Comparison of ENCODE assay signal across 1 cellular context in the genomic region with DNA sequence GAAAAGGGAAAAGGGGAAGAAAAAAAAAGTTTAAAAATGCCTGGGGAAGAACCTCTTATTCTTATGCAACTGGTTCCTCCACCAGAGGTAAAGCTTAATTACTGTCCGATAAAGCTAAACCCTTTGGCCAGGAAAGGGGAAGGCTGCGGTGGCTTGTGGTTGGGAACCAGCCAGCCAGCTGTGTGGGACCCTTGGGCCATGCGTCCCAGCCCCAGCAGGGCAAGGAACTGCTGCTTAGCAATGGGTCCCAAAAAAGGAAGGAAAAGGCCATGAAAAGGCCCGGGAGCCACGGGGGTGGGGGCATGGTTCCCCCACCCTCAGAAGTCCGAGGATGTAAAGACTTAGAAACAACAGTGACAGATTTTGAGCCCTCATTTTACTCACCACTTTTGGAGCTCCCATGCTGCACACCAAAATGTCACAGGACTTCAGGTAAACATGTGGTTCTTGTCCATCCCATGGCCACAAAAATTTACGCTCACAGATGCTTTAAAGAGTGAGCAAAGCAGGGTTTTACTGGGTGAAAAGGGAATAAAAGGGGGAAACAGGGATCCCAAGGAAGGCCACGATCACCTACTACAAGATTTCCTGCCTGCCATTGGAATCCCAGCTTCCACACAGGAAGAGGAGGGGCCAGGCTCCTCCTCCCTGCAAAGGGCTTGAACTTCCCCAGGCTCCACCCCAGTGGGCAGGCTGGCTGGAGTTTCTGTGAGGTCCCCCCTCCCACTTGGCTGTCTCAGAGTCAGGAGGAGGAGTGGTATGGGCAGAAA.
TF ChIP-seq lines count a peak whose summit lies in the region.

No MANE protein-coding gene starts in this region.

TF ChIP-seq in HepG2, 621 proteins besides CTCF, POLR2A, EP300 and RAD21 (continued from another document):
- TF ChIP-seq, protein P1, sequence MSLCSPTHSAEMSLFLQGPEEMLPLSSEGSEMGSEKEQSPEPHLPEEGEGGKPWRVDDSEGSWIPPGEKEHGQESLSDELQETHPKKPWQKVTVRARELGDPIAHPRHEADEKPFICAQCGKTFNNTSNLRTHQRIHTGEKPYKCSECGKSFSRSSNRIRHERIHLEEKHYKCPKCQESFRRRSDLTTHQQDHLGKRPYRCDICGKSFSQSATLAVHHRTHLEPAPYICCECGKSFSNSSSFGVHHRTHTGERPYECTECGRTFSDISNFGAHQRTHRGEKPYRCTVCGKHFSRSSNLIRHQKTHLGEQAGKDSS (CRISPR knock-in tag; IDR thresholded peaks at IDR 0.05; ENCODE audit: borderline replicate concordance, low read depth) = no peak
- TF ChIP-seq HNRNPUL1 (IDR thresholded peaks at IDR 0.05; ENCODE audit: low read depth, low read length) (no peak), KLF12 (CRISPR knock-in tag; IDR thresholded peaks at IDR 0.05; ENCODE audit: borderline replicate concordance) (peak; percentile 23; the same call in 1 of the 2 replicates), ZNF83 (CRISPR knock-in tag; IDR thresholded peaks at IDR 0.05; ENCODE audit: borderline replicate concordance) (no peak), CENPX (CRISPR knock-in tag; IDR thresholded peaks at IDR 0.05) (no peak), ZNF850 (CRISPR knock-in tag; conservative IDR thresholded peaks at IDR 0.05) (no peak)
- TF ChIP-seq, protein P2, sequence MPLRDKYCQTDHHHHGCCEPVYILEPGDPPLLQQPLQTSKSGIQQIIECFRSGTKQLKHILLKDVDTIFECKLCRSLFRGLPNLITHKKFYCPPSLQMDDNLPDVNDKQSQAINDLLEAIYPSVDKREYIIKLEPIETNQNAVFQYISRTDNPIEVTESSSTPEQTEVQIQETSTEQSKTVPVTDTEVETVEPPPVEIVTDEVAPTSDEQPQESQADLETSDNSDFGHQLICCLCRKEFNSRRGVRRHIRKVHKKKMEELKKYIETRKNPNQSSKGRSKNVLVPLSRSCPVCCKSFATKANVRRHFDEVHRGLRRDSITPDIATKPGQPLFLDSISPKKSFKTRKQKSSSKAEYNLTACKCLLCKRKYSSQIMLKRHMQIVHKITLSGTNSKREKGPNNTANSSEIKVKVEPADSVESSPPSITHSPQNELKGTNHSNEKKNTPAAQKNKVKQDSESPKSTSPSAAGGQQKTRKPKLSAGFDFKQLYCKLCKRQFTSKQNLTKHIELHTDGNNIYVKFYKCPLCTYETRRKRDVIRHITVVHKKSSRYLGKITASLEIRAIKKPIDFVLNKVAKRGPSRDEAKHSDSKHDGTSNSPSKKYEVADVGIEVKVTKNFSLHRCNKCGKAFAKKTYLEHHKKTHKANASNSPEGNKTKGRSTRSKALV (CRISPR knock-in tag; IDR thresholded peaks at IDR 0.05) = no peak
- TF ChIP-seq, protein P3, sequence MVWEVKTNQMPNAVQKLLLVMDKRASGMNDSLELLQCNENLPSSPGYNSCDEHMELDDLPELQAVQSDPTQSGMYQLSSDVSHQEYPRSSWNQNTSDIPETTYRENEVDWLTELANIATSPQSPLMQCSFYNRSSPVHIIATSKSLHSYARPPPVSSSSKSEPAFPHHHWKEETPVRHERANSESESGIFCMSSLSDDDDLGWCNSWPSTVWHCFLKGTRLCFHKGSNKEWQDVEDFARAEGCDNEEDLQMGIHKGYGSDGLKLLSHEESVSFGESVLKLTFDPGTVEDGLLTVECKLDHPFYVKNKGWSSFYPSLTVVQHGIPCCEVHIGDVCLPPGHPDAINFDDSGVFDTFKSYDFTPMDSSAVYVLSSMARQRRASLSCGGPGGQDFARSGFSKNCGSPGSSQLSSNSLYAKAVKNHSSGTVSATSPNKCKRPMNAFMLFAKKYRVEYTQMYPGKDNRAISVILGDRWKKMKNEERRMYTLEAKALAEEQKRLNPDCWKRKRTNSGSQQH (CRISPR knock-in tag; IDR thresholded peaks at IDR 0.05; ENCODE audit: low read depth) = 0 out of 2 replicates have a peak, but pooled peaks have one; percentile 69
